In genomic region chr1:183090386-183091006, GRCh38 we compare ENCODE assay signal across 10 cellular contexts.
A peak's percentile ranks its signal among the peaks of the same experiment; 100 is the strongest.
DNase-seq lines count a peak whose midpoint lies in the region; ATAC-seq and TF ChIP-seq lines count a peak whose summit lies in the region.
"Had no signal": no experiment of that assay in that cellular context is flagged by ENCODE, and none has a peak within 500 bp of the region (broad histone marks: within the 10 kb centered on the region; RNA-seq: fewer than 3 reads in every experiment).

No MANE protein-coding gene starts in this region.

- H3K4me1 Mint-ChIP-seq in activated CD4-positive, alpha-beta memory T cell treated with anti-CD3 and anti-CD28 coated beads for 36 hours (ENCODE audit: low read depth) = no peaks in the 10 kb centered on the region

- ATAC-seq in gastrocnemius medialis = peak; percentile 65 to 66

- no peak overlapping the region for H3K27ac Mint-ChIP-seq in activated CD4-positive, alpha-beta memory T cell treated with anti-CD3 and anti-CD28 coated beads for 36 hours

- TF ChIP-seq POLR2A in gastrocnemius medialis (IDR thresholded peaks at IDR 0.05) = no peak

- H3K9me3 Mint-ChIP-seq in activated CD4-positive, alpha-beta memory T cell treated with anti-CD3 and anti-CD28 coated beads for 36 hours = no peaks in the 10 kb centered on the region

- CTCF ChIA-PET in activated CD4-positive, alpha-beta memory T cell treated with anti-CD3 and anti-CD28 coated beads for 36 hours (lab: Charles Lee) = interaction anchor here (0.8 kb wide), 1 partner anchor 643 kb away, joined by 3 read pairs; no protein-coding TSS in a partner anchor

- POLR2A ChIA-PET in activated CD4-positive, alpha-beta memory T cell treated with anti-CD3 and anti-CD28 coated beads for 36 hours (lab: Charles Lee) = no interaction called here

- peaks cover 0 to 53% of the 10 kb centered on the region in 2 donors for H3K4me1 ChIP-seq in right atrium auricular region
- peaks cover 60 to 66% of the 10 kb centered on the region in 2 donors for H3K4me1 ChIP-seq in gastrocnemius medialis

- TF ChIP-seq CTCF in right atrium auricular region (IDR thresholded peaks at IDR 0.05) (no peak), gastrocnemius medialis (IDR thresholded peaks at IDR 0.05 in 4 of 5, conservative IDR thresholded peaks at IDR 0.05 in 1 of 5) (no peak)

- H3K36me3 ChIP-seq in right atrium auricular region = no peaks in the 10 kb centered on the region
- H3K36me3 ChIP-seq in gastrocnemius medialis = no peaks in the 10 kb centered on the region
- H3K36me3 ChIP-seq: thoracic aorta had no signal

- intact Hi-C loops in gastrocnemius medialis (cut with DNase I; ENCODE audit: low total_unique reads) = no loop called here
- intact Hi-C loops in activated CD4-positive, alpha-beta memory T cell treated with anti-CD3 and anti-CD28 coated beads for 36 hours (cut with micrococcal nuclease) = no loop called here

- peak; percentile 45 for DNase-seq in GM03348 (ENCODE audit: low spot score)
- peak; percentile 29 for DNase-seq in SK-N-DZ (ENCODE audit: low spot score)
- DNase-seq in right atrium auricular region (ENCODE audit: low spot score) = peak; percentile 71
- peak in 1 of 2 donors; percentile 41 for DNase-seq in gastrocnemius medialis
- no peak for DNase-seq in activated gamma-delta T cell (lab: John Stamatoyannopoulos, UW)
- DNase-seq in NCI-H1092 treated with DMSO at 0.1 percent for 48 hours (lab: John Stamatoyannopoulos, UW) = no peak
- no peak for DNase-seq in activated CD4-positive, alpha-beta memory T cell treated with anti-CD3 and anti-CD28 coated beads for 36 hours
- DNase-seq in DMS153 (lab: John Stamatoyannopoulos, UW) = no peak
- DNase-seq: cerebellar nuclear complex had no signal

- H3K9me3 ChIP-seq in right atrium auricular region (no peaks in the 10 kb centered on the region), gastrocnemius medialis (no peaks in the 10 kb centered on the region)
- H3K9me3 ChIP-seq: thoracic aorta had no signal

- H3K36me3 Mint-ChIP-seq in activated CD4-positive, alpha-beta memory T cell treated with anti-CD3 and anti-CD28 coated beads for 36 hours = no peaks in the 10 kb centered on the region

- in situ Hi-C loops in gastrocnemius medialis (cut with MboI; ENCODE audit: low sequenced_read_pairs in 4 of 4) = no loop called here

- H3K27me3 ChIP-seq in right atrium auricular region (no peaks in the 10 kb centered on the region), gastrocnemius medialis (no peaks in the 10 kb centered on the region)

- no peak overlapping the region for H3K4me3 ChIP-seq in right atrium auricular region
- no peak overlapping the region for H3K4me3 ChIP-seq in gastrocnemius medialis
- H3K4me3 ChIP-seq: thoracic aorta had no signal

- peaks cover 2% of the 10 kb centered on the region for H3K27me3 Mint-ChIP-seq in activated CD4-positive, alpha-beta memory T cell treated with anti-CD3 and anti-CD28 coated beads for 36 hours

- H3K4me3 Mint-ChIP-seq in activated CD4-positive, alpha-beta memory T cell treated with anti-CD3 and anti-CD28 coated beads for 36 hours = no peak overlapping the region

- peak overlapping the region; percentile 37 to 50 for H3K27ac ChIP-seq in right atrium auricular region
- no peak overlapping the region for H3K27ac ChIP-seq in gastrocnemius medialis
- H3K27ac ChIP-seq: thoracic aorta had no signal

Comparison
In these comparisons a context has a peak if more than half of its experiments do, and no peak if none do; other contexts are left out.
1. DNase-seq: peak in GM03348 (single experiment), SK-N-DZ (single experiment) and right atrium auricular region (single experiment); none in activated gamma-delta T cell (single experiment), NCI-H1092 treated with DMSO at 0.1 percent for 48 hours (single experiment), activated CD4-positive, alpha-beta memory T cell treated with anti-CD3 and anti-CD28 coated beads for 36 hours (single experiment) and DMS153 (single experiment).
2. H3K27ac ChIP-seq: peak in right atrium auricular region (2 of 2); none in gastrocnemius medialis (0 of 4).